In genomic region chr19:36151144-36152051, GRCh38 we compare ENCODE assay signal across 11 cellular contexts. TPM values are rescaled to one million over a fixed set of nuclear protein-coding genes. Genes with fewer than 3 reads are reported as not detected.
DNase-seq lines count a peak whose midpoint lies in the region; ATAC-seq and TF ChIP-seq lines count a peak whose summit lies in the region.
"Had no signal": no experiment of that assay in that cellular context is flagged by ENCODE, and none has a peak within 500 bp of the region (broad histone marks: within the 10 kb centered on the region; RNA-seq: fewer than 3 reads in every experiment).

No MANE protein-coding gene starts in this region.

- TF ChIP-seq POLR2A in uterus (IDR thresholded peaks at IDR 0.05), result peak; percentile 26 to 47

- no peak for ATAC-seq in HG03097 (IDR thresholded peaks at IDR 0.05; ENCODE audit: low FRiP score, unreplicated experiment)
- ATAC-seq in HG03460 (IDR thresholded peaks at IDR 0.05; ENCODE audit: unreplicated experiment), result no peak

- TF ChIP-seq CTCF in MCF 10A (IDR thresholded peaks at IDR 0.05; ENCODE audit: unreplicated experiment) (no peak), mammary epithelial cell (conservative IDR thresholded peaks at IDR 0.05 in 1 of 2, IDR thresholded peaks at IDR 0.05 in 1 of 2; ENCODE audit: extremely low read depth in 1 of 2, insufficient read depth in 1 of 2, low read depth in 1 of 2, low read length in 2 of 2) (no peak), glutamatergic neuron (IDR thresholded peaks at IDR 0.05; ENCODE audit: partially characterized antibody, unreplicated experiment) (no peak), nephron (IDR thresholded peaks at IDR 0.05; ENCODE audit: unreplicated experiment in 3 of 3) (no peak), uterus (IDR thresholded peaks at IDR 0.05) (no peak)

- no peaks in the 10 kb centered on the region for H4K20me1 ChIP-seq in mammary epithelial cell (ENCODE audit: insufficient read depth, low read length)

- no TSS peak for BruUV-seq in MCF 10A (replicated peaks; lab: Mats Ljungman, UMichigan)
- no TSS peak for BruUV-seq in mammary epithelial cell (replicated peaks; lab: Mats Ljungman, UMichigan)

- POLR2A ChIA-PET in MCF 10A (lab: Yijun Ruan, JAX), result interaction anchor here (2.2 to 3.1 kb wide), 3 partner anchors 11 to 24 kb away, joined by 16 to 29 read pairs (median 20); partner anchors contain the start of gene CAPNS1

- DNase-seq in MCF 10A (ENCODE audit: unreplicated experiment) (no peak), mammary epithelial cell (no peak), glutamatergic neuron (peak; percentile 66), uterus (peak; percentile 68)
- DNase-seq in T-helper 2 cell treated with Interferon-gamma antibody and Interleukin-4, amounts not matched to agents 5 μg/mL and 100 μg/mL, for 36 hours (ENCODE audit: low spot score), result no peak
- DNase-seq: 8988T; NK-92 treated with Interleukin-12 subunit alpha and Interleukin-12 subunit beta, amount 100 ng/mL, for 24 hours had no signal

- no peak overlapping the region for H3K4me2 ChIP-seq in mammary epithelial cell (ENCODE audit: insufficient read depth, low read depth, low read length)

- H3K27me3 Mint-ChIP-seq in MCF 10A (ENCODE audit: insufficient read depth, unreplicated experiment) (no peaks in the 10 kb centered on the region), glutamatergic neuron (ENCODE audit: unreplicated experiment) (peaks cover 5% of the 10 kb centered on the region), nephron (ENCODE audit: low read depth) (no peaks in the 10 kb centered on the region)
- no peaks in the 10 kb centered on the region for H3K27me3 Mint-ChIP-seq in T-helper 2 cell treated with Interferon-gamma antibody and Interleukin-4, amounts not matched to agents 5 μg/mL and 100 μg/mL, for 36 hours (ENCODE audit: low read depth)

- 69% methylated on average over 5 of the region's 47 CpGs for WGBS in mammary epithelial cell (ENCODE audit: low coverage, missing lambda C conversion rate)

- peaks cover 71% of the 10 kb centered on the region for H3K36me3 Mint-ChIP-seq in MCF 10A (ENCODE audit: insufficient read depth, unreplicated experiment)
- peaks cover 5% of the 10 kb centered on the region for H3K36me3 Mint-ChIP-seq in glutamatergic neuron (ENCODE audit: unreplicated experiment)
- peaks cover 41% of the 10 kb centered on the region for H3K36me3 Mint-ChIP-seq in nephron (ENCODE audit: low read depth)
- H3K36me3 Mint-ChIP-seq in T-helper 2 cell treated with Interferon-gamma antibody and Interleukin-4, amounts not matched to agents 5 μg/mL and 100 μg/mL, for 36 hours (ENCODE audit: low read depth), result peaks cover 38% of the 10 kb centered on the region

- H3K27ac Mint-ChIP-seq in MCF 10A (ENCODE audit: low read depth, unreplicated experiment), result peak overlapping the region; percentile 17
- H3K27ac Mint-ChIP-seq in glutamatergic neuron (ENCODE audit: unreplicated experiment), result peak overlapping the region; percentile 66
- H3K27ac Mint-ChIP-seq in nephron, result peak overlapping the region in 2 of 3 experiments; percentile 40 to 51
- no peak overlapping the region for H3K27ac Mint-ChIP-seq in T-helper 2 cell treated with Interferon-gamma antibody and Interleukin-4, amounts not matched to agents 5 μg/mL and 100 μg/mL, for 36 hours

- peaks cover 29% of the 10 kb centered on the region for H3K4me1 Mint-ChIP-seq in MCF 10A (ENCODE audit: insufficient read depth, unreplicated experiment)
- H3K4me1 Mint-ChIP-seq in glutamatergic neuron (ENCODE audit: low read depth, unreplicated experiment), result peaks cover 3% of the 10 kb centered on the region
- H3K4me1 Mint-ChIP-seq in nephron, result peaks cover 13% of the 10 kb centered on the region
- peaks cover 4% of the 10 kb centered on the region for H3K4me1 Mint-ChIP-seq in T-helper 2 cell treated with Interferon-gamma antibody and Interleukin-4, amounts not matched to agents 5 μg/mL and 100 μg/mL, for 36 hours (ENCODE audit: low read depth)

- H3K27ac ChIP-seq in mammary epithelial cell (ENCODE audit: insufficient read depth, low read depth, low read length), result no peak overlapping the region
- peak overlapping the region; percentile 94 to 98 for H3K27ac ChIP-seq in uterus

- in situ Hi-C loops in mammary epithelial cell (cut with MboI; ENCODE audit: low sequenced_read_pairs in 2 of 2), result no loop called here

- H3K4me3 Mint-ChIP-seq in MCF 10A (ENCODE audit: unreplicated experiment) (no peak overlapping the region), glutamatergic neuron (ENCODE audit: unreplicated experiment) (peak overlapping the region; percentile 84), nephron (no peak overlapping the region)
- no peak overlapping the region for H3K4me3 Mint-ChIP-seq in T-helper 2 cell treated with Interferon-gamma antibody and Interleukin-4, amounts not matched to agents 5 μg/mL and 100 μg/mL, for 36 hours

- H3K27me3 ChIP-seq in mammary epithelial cell (ENCODE audit: insufficient read depth, low read length) (no peaks in the 10 kb centered on the region), uterus (no peaks in the 10 kb centered on the region)

- H3K9ac ChIP-seq in mammary epithelial cell (ENCODE audit: insufficient read depth, low read length), result no peak overlapping the region

- H3K9me3 ChIP-seq in mammary epithelial cell (replicated peaks; ENCODE audit: insufficient read depth, low read length), result no peaks in the 10 kb centered on the region
- no peaks in the 10 kb centered on the region for H3K9me3 ChIP-seq in uterus

- no peak overlapping the region for H2AFZ ChIP-seq in mammary epithelial cell (ENCODE audit: low read depth, low read length)

- H3K4me1 ChIP-seq in mammary epithelial cell (ENCODE audit: insufficient read depth, low read length) (peaks cover 23% of the 10 kb centered on the region), uterus (peaks cover 0 to 5% of the 10 kb centered on the region in 2 donors)

- H3K4me3 ChIP-seq in mammary epithelial cell (replicated peaks in 1 of 3; ENCODE audit: insufficient read depth in 1 of 3, low read depth in 2 of 3, low read length in 3 of 3) (no peak overlapping the region), uterus (peak overlapping the region; percentile 44 to 50)

- H3K36me3 ChIP-seq in mammary epithelial cell (ENCODE audit: insufficient read depth, low read length), result peaks cover 24% of the 10 kb centered on the region
- no peaks in the 10 kb centered on the region for H3K36me3 ChIP-seq in uterus

- dilution Hi-C loops in mammary epithelial cell (cut with HindIII; ENCODE audit: low sequenced_read_pairs), result no loop called here

- CTCF ChIA-PET in MCF 10A (lab: Yijun Ruan, JAX), result interaction anchor here (0.6 to 3.0 kb wide), 6 partner anchors 14 to 23 kb away, joined by 4 to 11 read pairs (median 6); no protein-coding TSS in a partner anchor
- CTCF ChIA-PET in mammary epithelial cell (lab: Charles Lee; ENCODE audit: low non-redundant PET), result no interaction called here

- H3K79me2 ChIP-seq in mammary epithelial cell (ENCODE audit: insufficient read depth, low read length), result peaks cover 27% of the 10 kb centered on the region

- H3K9me3 Mint-ChIP-seq in MCF 10A (ENCODE audit: unreplicated experiment), result no peaks in the 10 kb centered on the region
- peaks cover 5% of the 10 kb centered on the region for H3K9me3 Mint-ChIP-seq in glutamatergic neuron (ENCODE audit: unreplicated experiment)
- no peaks in the 10 kb centered on the region for H3K9me3 Mint-ChIP-seq in nephron
- no peaks in the 10 kb centered on the region for H3K9me3 Mint-ChIP-seq in T-helper 2 cell treated with Interferon-gamma antibody and Interleukin-4, amounts not matched to agents 5 μg/mL and 100 μg/mL, for 36 hours

- intact Hi-C loops in MCF 10A (cut with micrococcal nuclease) (no loop called here), mammary epithelial cell (cut with micrococcal nuclease) (no loop called here), uterus (cut with DNase I; ENCODE audit: low total_unique reads) (no loop called here)

RNA-seq across cellular contexts. Expression of gene COX7A1, which starts 0.8 kb away (rescaled TPM):
- total RNA-seq in MCF 10A (2022), result not detected in 2 replicates
- total RNA-seq in mammary epithelial cell, result 1 to 10 TPM in 1 of 2 donors, not detected in 1; 1.0 TPM
- not detected for polyA plus RNA-seq in mammary epithelial cell
- polyA minus RNA-seq in mammary epithelial cell, result not detected
- total RNA-seq in glutamatergic neuron (ENCODE audit: unreplicated experiment), result 62.3 TPM
- total RNA-seq in uterus, result 100 to 1,000 TPM in 2 of 4 donors, 10 to 100 TPM in 1, 1 to 10 TPM in 1; 4.7 to 235 (median 65.2) TPM

RNA-seq across cellular contexts. Expression of gene CAPNS1, which starts 11.5 kb away (rescaled TPM):
- 666 and 788 TPM in 2 replicates for total RNA-seq in MCF 10A (2022)
- 1,000 to 10,000 TPM in 1 of 2 donors, 100 to 1,000 TPM in 1; 328 to 1,073 TPM for total RNA-seq in mammary epithelial cell
- 889 TPM for polyA plus RNA-seq in mammary epithelial cell
- 1,358 TPM for polyA minus RNA-seq in mammary epithelial cell
- total RNA-seq in glutamatergic neuron (ENCODE audit: unreplicated experiment), result 478 TPM
- 100 to 1,000 TPM; 134 to 511 (median 179) TPM for total RNA-seq in uterus

RNA-seq across cellular contexts. Expression of gene TBCB, which starts 36.1 kb away (rescaled TPM):
- total RNA-seq in MCF 10A (2022) (101 and 122 TPM in 2 replicates), mammary epithelial cell (100 to 1,000 TPM; 139 to 149 TPM), glutamatergic neuron (ENCODE audit: unreplicated experiment) (337 TPM), uterus (100 to 1,000 TPM; 118 to 196 (median 154) TPM)
- polyA plus RNA-seq in mammary epithelial cell, result 177 TPM
- polyA minus RNA-seq in mammary epithelial cell, result 155 TPM

RNA-seq across cellular contexts. Expression of gene POLR2I, which starts 36.7 kb away (rescaled TPM):
- total RNA-seq in MCF 10A (2022), result 112 and 126 TPM in 2 replicates
- 10 to 100 TPM; 28.7 to 84.5 TPM for total RNA-seq in mammary epithelial cell
- 57.9 TPM for polyA plus RNA-seq in mammary epithelial cell
- 46.7 TPM for polyA minus RNA-seq in mammary epithelial cell
- total RNA-seq in glutamatergic neuron (ENCODE audit: unreplicated experiment), result 79.2 TPM
- total RNA-seq in uterus, result 10 to 100 TPM in 3 of 4 donors, 1 to 10 TPM in 1; 8.2 to 69.8 (median 25.2) TPM

RNA-seq across cellular contexts. Expression of gene OVOL3, which starts 40.5 kb away (rescaled TPM):
- total RNA-seq in MCF 10A (2022), result not detected in 2 replicates
- total RNA-seq in mammary epithelial cell, result not detected
- not detected for polyA plus RNA-seq in mammary epithelial cell
- not detected for polyA minus RNA-seq in mammary epithelial cell
- not detected for total RNA-seq in glutamatergic neuron (ENCODE audit: unreplicated experiment)
- total RNA-seq in uterus, result not detected
- total RNA-seq: kidney epithelial cell had no signal

Comparison
In these comparisons a context has a peak if more than half of its experiments do, and no peak if none do; other contexts are left out.
1. DNase-seq: peak in glutamatergic neuron (single experiment) and uterus (2 of 2); none in MCF 10A (single experiment), mammary epithelial cell (single experiment) and T-helper 2 cell treated with Interferon-gamma antibody and Interleukin-4, amounts not matched to agents 5 μg/mL and 100 μg/mL, for 36 hours (single experiment).
2. H3K4me3 ChIP-seq: peak in uterus (2 of 2); none in mammary epithelial cell (0 of 3).